In genomic region chr13:33578786-33579185, GRCh38 we compare ENCODE assay signal across 14 cellular contexts.
DNase-seq lines count a peak whose midpoint lies in the region; ATAC-seq and TF ChIP-seq lines count a peak whose summit lies in the region.
"Had no signal": no experiment of that assay in that cellular context is flagged by ENCODE, and none has a peak within 500 bp of the region (broad histone marks: within the 10 kb centered on the region; RNA-seq: fewer than 3 reads in every experiment).

No MANE protein-coding gene starts in this region.

- no peak for ATAC-seq in GM21723 (IDR thresholded peaks at IDR 0.05; ENCODE audit: unreplicated experiment)
- ATAC-seq: GM23338, HepG2 had no signal

- no peak overlapping the region for H4K8ac ChIP-seq in mesendoderm (ENCODE audit: low read depth, low read length)

- H3K27me3 ChIP-seq in mesendoderm (ENCODE audit: insufficient read depth, low read length, poor library complexity) = no peaks in the 10 kb centered on the region
- no peaks in the 10 kb centered on the region for H3K27me3 ChIP-seq in CD4-positive, alpha-beta memory T cell (ENCODE audit: insufficient read depth, low read length)
- no peaks in the 10 kb centered on the region for H3K27me3 ChIP-seq in vagina

- no peaks in the 10 kb centered on the region for H3K9me3 Mint-ChIP-seq in CD4-positive, alpha-beta memory T cell
- H3K9me3 Mint-ChIP-seq: GM23338 had no signal

- H4K5ac ChIP-seq in mesendoderm (ENCODE audit: low read length) = no peak overlapping the region

- no peak overlapping the region for H3K9ac ChIP-seq in mesendoderm (ENCODE audit: low read length)

- no peak overlapping the region for H3K4ac ChIP-seq in mesendoderm (ENCODE audit: low read depth, low read length)

- H3K4me1 ChIP-seq in mesendoderm (ENCODE audit: control insufficient read depth, low read depth, low read length) = no peaks in the 10 kb centered on the region
- no peaks in the 10 kb centered on the region for H3K4me1 ChIP-seq in CD4-positive, alpha-beta memory T cell (ENCODE audit: insufficient read depth, low read length)
- H3K4me1 ChIP-seq in vagina = no peaks in the 10 kb centered on the region

- H3K56ac ChIP-seq in mesendoderm (ENCODE audit: low read length) = no peak overlapping the region

- no CpG with 5 or more reads among the region's 2 CpGs for WGBS in mesendoderm (ENCODE audit: extremely low coverage, insufficient coverage, low lambda C conversion rate)

- H3K27me3 Mint-ChIP-seq in CD4-positive, alpha-beta memory T cell = no peaks in the 10 kb centered on the region

- no peak overlapping the region for H2BK120ac ChIP-seq in mesendoderm (ENCODE audit: low read depth, low read length)

- TF ChIP-seq POLR2A in vagina (IDR thresholded peaks at IDR 0.05) = no peak

- H3K27ac ChIP-seq in mesendoderm (ENCODE audit: low read depth, low read length) (no peak overlapping the region), vagina (no peak overlapping the region)
- H3K27ac ChIP-seq in CD4-positive, alpha-beta memory T cell (ENCODE audit: low read depth, low read length) = no peak overlapping the region
- H3K27ac ChIP-seq: 22Rv1 had no signal

- no peaks in the 10 kb centered on the region for H3K79me1 ChIP-seq in mesendoderm (ENCODE audit: low read length)

- H3K79me2 ChIP-seq in mesendoderm (ENCODE audit: control insufficient read depth, insufficient read depth, low read length) = no peaks in the 10 kb centered on the region

- no peak overlapping the region for H3K23ac ChIP-seq in mesendoderm (ENCODE audit: low read length)

- H3K36me3 ChIP-seq in mesendoderm (ENCODE audit: control insufficient read depth, insufficient read depth, low read length) (no peaks in the 10 kb centered on the region), vagina (no peaks in the 10 kb centered on the region)
- no peaks in the 10 kb centered on the region for H3K36me3 ChIP-seq in CD4-positive, alpha-beta memory T cell (ENCODE audit: insufficient read depth, low read length)

- no peak overlapping the region for H3K18ac ChIP-seq in mesendoderm (ENCODE audit: low read length)

- no peak for TF ChIP-seq CTCF in vagina (IDR thresholded peaks at IDR 0.05)

- POLR2A ChIA-PET in CD4-positive, alpha-beta memory T cell (lab: Charles Lee; ENCODE audit: partially characterized antibody) = no interaction called here

- no peak overlapping the region for H2BK15ac ChIP-seq in mesendoderm (replicated peaks; ENCODE audit: low read depth)

- H3K36me3 Mint-ChIP-seq in CD4-positive, alpha-beta memory T cell = no peaks in the 10 kb centered on the region
- H3K36me3 Mint-ChIP-seq: CD14-positive monocyte had no signal

- H3K4me3 ChIP-seq in mesendoderm (ENCODE audit: low read length) = no peak overlapping the region
- H3K4me3 ChIP-seq in CD4-positive, alpha-beta memory T cell (ENCODE audit: low read length in 2 of 2) = no peak overlapping the region
- H3K4me3 ChIP-seq in vagina = no peak overlapping the region
- H3K4me3 ChIP-seq: GM23338 had no signal

- H2BK5ac ChIP-seq in mesendoderm (ENCODE audit: low read length) = no peak overlapping the region

- no peaks in the 10 kb centered on the region for H3K9me3 ChIP-seq in CD4-positive, alpha-beta memory T cell (ENCODE audit: control insufficient read depth in 1 of 2, low read length in 2 of 2)
- H3K9me3 ChIP-seq in vagina = no peaks in the 10 kb centered on the region

- CTCF ChIA-PET in CD4-positive, alpha-beta memory T cell (lab: Charles Lee; ENCODE audit: partially characterized antibody) = no interaction called here

- no peak overlapping the region for H2AK5ac ChIP-seq in mesendoderm (ENCODE audit: low read length)

- no peak overlapping the region for H3K27ac Mint-ChIP-seq in CD4-positive, alpha-beta memory T cell
- H3K27ac Mint-ChIP-seq: CD14-positive monocyte, GM23338 had no signal

- H3K4me1 Mint-ChIP-seq in CD4-positive, alpha-beta memory T cell = no peaks in the 10 kb centered on the region
- H3K4me1 Mint-ChIP-seq: CD14-positive monocyte had no signal

- DNase-seq in DMS53 (lab: John Stamatoyannopoulos, UW) (peak; percentile 20), DMS53 treated with DMSO at 0.1 percent for 48 hours (lab: John Stamatoyannopoulos, UW; ENCODE audit: unreplicated experiment) (no peak), M059J (ENCODE audit: low read depth) (peak; percentile 18), astrocyte of the hippocampus (ENCODE audit: low read depth, low spot score) (peak; percentile 39), mesendoderm (peak; percentile 8), vagina (ENCODE audit: extremely low spot score in 2 of 2) (no peak)
- DNase-seq in CD4-positive, alpha-beta memory T cell = no peak
- DNase-seq: DMS79, H7 had no signal

- intact Hi-C loops in CD4-positive, alpha-beta memory T cell (cut with micrococcal nuclease) = no loop called here
- intact Hi-C loops in vagina (cut with DNase I) = no loop called here

- H3K4me2 ChIP-seq in mesendoderm (ENCODE audit: low read length) = no peak overlapping the region
- H3K4me2 ChIP-seq: GM23338 had no signal

- no peak overlapping the region for H3K4me3 Mint-ChIP-seq in CD4-positive, alpha-beta memory T cell
- H3K4me3 Mint-ChIP-seq: CD14-positive monocyte, GM23338 had no signal

Comparison
In these comparisons a context has a peak if more than half of its experiments do, and no peak if none do; other contexts are left out.
1. DNase-seq: peak in DMS53 (single experiment), M059J (single experiment), astrocyte of the hippocampus (single experiment) and mesendoderm (single experiment); none in DMS53 treated with DMSO at 0.1 percent for 48 hours (single experiment), CD4-positive, alpha-beta memory T cell (0 of 5) and vagina (0 of 2).